In the genomic region with DNA sequence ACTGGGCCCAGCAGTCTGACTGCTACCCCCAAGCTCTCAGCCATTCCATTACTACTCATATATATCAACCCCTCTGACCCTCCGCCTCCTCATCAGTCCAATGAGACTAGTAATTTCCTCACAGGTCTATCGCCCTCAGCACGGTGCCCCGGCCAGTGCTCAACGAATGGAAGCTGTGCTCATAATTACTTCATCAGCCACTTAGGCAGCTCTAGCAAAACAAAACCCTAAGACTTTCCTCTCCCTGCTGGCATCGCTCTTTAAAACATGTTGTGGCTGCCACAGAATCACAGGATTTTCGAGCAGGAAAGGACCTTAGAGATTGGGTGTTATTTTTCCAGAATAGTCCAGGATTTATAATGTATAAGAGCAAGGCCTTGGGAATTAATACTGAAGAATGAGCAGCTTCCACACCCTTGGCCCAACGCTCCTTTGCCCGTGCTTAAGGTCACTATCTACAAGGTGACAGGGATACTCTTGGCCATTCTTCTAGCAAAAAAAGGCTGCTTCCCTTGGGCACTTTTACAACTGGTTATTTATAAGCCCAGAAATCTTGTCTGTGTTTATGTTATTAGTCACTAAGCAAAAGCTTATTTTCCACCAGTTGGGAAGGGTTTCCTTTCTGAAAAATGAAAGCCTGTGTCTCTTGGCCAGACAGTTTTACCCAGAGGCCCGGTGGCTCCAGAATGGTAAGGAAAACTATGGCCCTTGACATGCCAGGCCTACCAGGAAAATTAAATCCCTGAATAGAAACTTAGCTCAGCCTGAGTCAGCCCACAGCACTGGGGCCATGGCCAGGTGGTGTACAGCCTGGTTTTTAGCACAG, we compare ENCODE assay signal across 9 cellular contexts.
DNase-seq lines count a peak whose midpoint lies in the region; ATAC-seq and TF ChIP-seq lines count a peak whose summit lies in the region.
"Had no signal": no experiment of that assay in that cellular context is flagged by ENCODE, and none has a peak within 500 bp of the region (broad histone marks: within the 10 kb centered on the region; RNA-seq: fewer than 3 reads in every experiment).

No MANE protein-coding gene starts in this region.

- no peak overlapping the region for H3K27ac ChIP-seq in HEK293 (ENCODE audit: extremely low read depth, low read depth, low read length)

- POLR2A ChIA-PET in HEK293 (lab: Yijun Ruan, JAX) = interaction anchor here (1.1 kb wide), 1 partner anchor 9 kb away, joined by 4 read pairs; no protein-coding TSS in a partner anchor

- DNase-seq in choroid plexus epithelial cell (ENCODE audit: low read depth) (peak; percentile 79), iris pigment epithelial cell (ENCODE audit: low read depth) (peak; percentile 84), stromal cell of bone marrow (ENCODE audit: low read depth) (peak; percentile 93)
- no peak for DNase-seq in activated T-cell treated with anti-CD3 and anti-CD28 coated beads, Interleukin-2, amount 50 U/mL, for 48 hours
- DNase-seq: NCI-H1694 treated with DMSO at 0.1 percent for 48 hours had no signal

- CTCF ChIA-PET in HEK293 (lab: Yijun Ruan, JAX) = interaction anchor here (1.8 kb wide), 1 partner anchor 45 kb away, joined by 6 read pairs; no protein-coding TSS in a partner anchor

- no peaks in the 10 kb centered on the region for H3K9me3 ChIP-seq in HEK293 (ENCODE audit: control insufficient read depth, insufficient read depth, low read depth, low read length)

- TF ChIP-seq CTCF in HEK293 (tag by site-specific recombination; IDR thresholded peaks at IDR 0.05) (no peak), choroid plexus epithelial cell (conservative IDR thresholded peaks at IDR 0.05; ENCODE audit: low read depth, low read length) (no peak)

- no peak overlapping the region for H3K4me3 ChIP-seq in HEK293 (ENCODE audit: low read depth, low read length)
- H3K4me3 ChIP-seq in choroid plexus epithelial cell (ENCODE audit: low read depth, low read length) = no peak overlapping the region

- peaks cover 2% of the 10 kb centered on the region; the same call in 1 of the 2 replicates for H3K4me1 ChIP-seq in HEK293 (ENCODE audit: control insufficient read depth, insufficient read depth, low read length)

- ATAC-seq in GM18867 (IDR thresholded peaks at IDR 0.05; ENCODE audit: unreplicated experiment) (no peak), GM21576 (IDR thresholded peaks at IDR 0.05; ENCODE audit: unreplicated experiment) (no peak), HG02970 (IDR thresholded peaks at IDR 0.05; ENCODE audit: low FRiP score, unreplicated experiment) (no peak)

- no peaks in the 10 kb centered on the region for H3K36me3 ChIP-seq in HEK293 (ENCODE audit: control insufficient read depth in 2 of 2, insufficient read depth in 1 of 2, low read length in 2 of 2)

TF ChIP-seq in HEK293, 187 proteins besides CTCF, POLR2A, EP300 and RAD21:
- 0 out of 2 replicates have a peak, but pooled peaks have one; percentile 16 for TF ChIP-seq OSR2 (tag by site-specific recombination; IDR thresholded peaks at IDR 0.05)
- TF ChIP-seq, protein P1, sequence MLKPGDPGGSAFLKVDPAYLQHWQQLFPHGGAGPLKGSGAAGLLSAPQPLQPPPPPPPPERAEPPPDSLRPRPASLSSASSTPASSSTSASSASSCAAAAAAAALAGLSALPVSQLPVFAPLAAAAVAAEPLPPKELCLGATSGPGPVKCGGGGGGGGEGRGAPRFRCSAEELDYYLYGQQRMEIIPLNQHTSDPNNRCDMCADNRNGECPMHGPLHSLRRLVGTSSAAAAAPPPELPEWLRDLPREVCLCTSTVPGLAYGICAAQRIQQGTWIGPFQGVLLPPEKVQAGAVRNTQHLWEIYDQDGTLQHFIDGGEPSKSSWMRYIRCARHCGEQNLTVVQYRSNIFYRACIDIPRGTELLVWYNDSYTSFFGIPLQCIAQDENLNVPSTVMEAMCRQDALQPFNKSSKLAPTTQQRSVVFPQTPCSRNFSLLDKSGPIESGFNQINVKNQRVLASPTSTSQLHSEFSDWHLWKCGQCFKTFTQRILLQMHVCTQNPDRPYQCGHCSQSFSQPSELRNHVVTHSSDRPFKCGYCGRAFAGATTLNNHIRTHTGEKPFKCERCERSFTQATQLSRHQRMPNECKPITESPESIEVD (tag by site-specific recombination; IDR thresholded peaks at IDR 0.05) = peak; percentile 39; the same call in 1 of the 2 replicates
- TF ChIP-seq ZIC2 (tag by site-specific recombination; IDR thresholded peaks at IDR 0.05) = peak; percentile 75
- TF ChIP-seq FEZF1 (tag by site-specific recombination; IDR thresholded peaks at IDR 0.05) = peak; percentile 59
- TF ChIP-seq ZNF664 (tag by site-specific recombination; IDR thresholded peaks at IDR 0.05) = no peak

Comparison
In these comparisons a context has a peak if more than half of its experiments do, and no peak if none do; other contexts are left out.
1. DNase-seq: peak in choroid plexus epithelial cell (single experiment), iris pigment epithelial cell (single experiment) and stromal cell of bone marrow (single experiment); none in activated T-cell treated with anti-CD3 and anti-CD28 coated beads, Interleukin-2, amount 50 U/mL, for 48 hours (0 of 2).